Comparison of ENCODE assay signal across 22 cellular contexts in the genomic region with DNA sequence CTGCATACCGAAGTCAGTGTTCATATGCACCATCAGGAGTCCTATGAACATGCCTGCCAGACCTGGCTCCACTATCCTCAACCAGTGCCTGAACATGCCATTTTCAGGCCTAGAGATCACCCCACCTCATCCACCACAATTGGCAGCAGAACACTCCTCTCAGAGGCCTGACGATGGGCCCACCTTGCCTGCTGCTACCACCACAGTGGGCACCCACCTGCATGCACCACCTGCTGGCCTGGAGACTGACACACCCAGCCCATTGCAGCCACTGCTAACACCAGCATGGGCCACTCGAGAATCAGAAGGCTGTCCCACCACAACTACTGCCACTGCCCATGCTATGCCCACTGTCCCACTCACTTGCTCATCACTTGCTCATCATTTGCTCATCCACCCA.
DNase-seq lines count a peak whose midpoint lies in the region; ATAC-seq, FAIRE-seq and TF ChIP-seq lines count a peak whose summit lies in the region.
"Had no signal": no experiment of that assay in that cellular context is flagged by ENCODE, and none has a peak within 500 bp of the region (broad histone marks: within the 10 kb centered on the region; RNA-seq: fewer than 3 reads in every experiment).

No MANE protein-coding gene starts in this region.

- no peak overlapping the region for H4K5ac ChIP-seq in IMR-90 (ENCODE audit: low read depth, low read length)

- H3K27me3 Mint-ChIP-seq in chondrocyte (ENCODE audit: low read depth): peaks cover 23% of the 10 kb centered on the region
- H3K27me3 Mint-ChIP-seq: CD4-positive, alpha-beta memory T cell had no signal

- H2BK15ac ChIP-seq in IMR-90 (ENCODE audit: low read depth, low read length): no peak overlapping the region
- H2BK15ac ChIP-seq in mesenchymal stem cell (ENCODE audit: low read depth, poor library complexity, severe bottlenecking): no peak overlapping the region

- no peak for TF ChIP-seq POLR2A in IMR-90 (IDR thresholded peaks at IDR 0.05; ENCODE audit: low read depth, low read length)

- H4K91ac ChIP-seq in IMR-90 (ENCODE audit: insufficient read depth, low read depth, low read length): no peak overlapping the region
- H4K91ac ChIP-seq in mesenchymal stem cell (ENCODE audit: low read length): peak overlapping the region; percentile 30

- H2BK5ac ChIP-seq in IMR-90 (ENCODE audit: low read depth, low read length, poor library complexity, severe bottlenecking) (no peak overlapping the region), mesenchymal stem cell (ENCODE audit: low read depth, low read length, poor library complexity, severe bottlenecking) (no peak overlapping the region)

- CTCF ChIA-PET in IMR-90 (lab: Yijun Ruan, JAX): no interaction called here

- no peaks in the 10 kb centered on the region for H3K79me1 ChIP-seq in IMR-90 (ENCODE audit: low read depth in 1 of 2, low read length in 2 of 2)
- H3K79me1 ChIP-seq in mesenchymal stem cell (replicated peaks; ENCODE audit: low read length, poor library complexity, severe bottlenecking): no peaks in the 10 kb centered on the region

- ATAC-seq in IMR-90 (ENCODE audit: low read depth): no peak
- ATAC-seq in stimulated activated effector memory CD8-positive, alpha-beta T cell treated with anti-CD3 and anti-CD28 coated beads, Interleukin-12 subunit alpha, Interleukin-12 subunit beta, amount 100 ng/mL, for 72 hours: peak; percentile 26
- ATAC-seq: A549 had no signal

- H3K4me3 ChIP-seq in IMR-90 (ENCODE audit: insufficient read depth, low read depth, low read length) (no peak overlapping the region), mesenchymal stem cell (ENCODE audit: insufficient read depth in 1 of 2, low read depth in 1 of 2, low read length in 2 of 2) (peak overlapping the region in 1 of 2 experiments; percentile 7)
- H3K4me3 ChIP-seq: A549 had no signal

- no peak overlapping the region for H3K14ac ChIP-seq in IMR-90 (replicated peaks; ENCODE audit: low read depth, low read length)
- H3K14ac ChIP-seq in mesenchymal stem cell (ENCODE audit: low read length in 2 of 2): no peak overlapping the region

- peak overlapping the region; percentile 37 for H2AK9ac ChIP-seq in IMR-90 (replicated peaks; ENCODE audit: low read depth, low read length, poor library complexity)

- H2AFZ ChIP-seq in IMR-90 (replicated peaks; ENCODE audit: low read length, poor library complexity) (no peak overlapping the region), mesenchymal stem cell (ENCODE audit: low read depth, low read length) (no peak overlapping the region)

- no peak for FAIRE-seq in HTR-8/SVneo (lab: Jason Lieb, UNC)
- FAIRE-seq: A549, GM12892 had no signal

- no peak overlapping the region for H2BK20ac ChIP-seq in IMR-90 (ENCODE audit: low read depth, low read length)

- H3K9ac ChIP-seq in IMR-90 (ENCODE audit: low read depth, low read length) (no peak overlapping the region), mesenchymal stem cell (ENCODE audit: low read length) (no peak overlapping the region)

- H3K23ac ChIP-seq in IMR-90 (ENCODE audit: low read depth, low read length) (no peak overlapping the region), mesenchymal stem cell (ENCODE audit: low read length in 2 of 2) (no peak overlapping the region)

- WGBS in IMR-90 (ENCODE audit: extremely low coverage in 2 of 2, insufficient read length in 1 of 2), 2 experiments: 49% methylated on average over 3 of the region's 3 CpGs; no CpG with 5 or more reads in 1 of the 2 experiments
- 83% methylated on average over 3 of the region's 3 CpGs for WGBS in mesenchymal stem cell

- H3K9me1 ChIP-seq in IMR-90 (ENCODE audit: insufficient read depth, low read length): no peaks in the 10 kb centered on the region

- TF ChIP-seq CTCF in IMR-90 (conservative IDR thresholded peaks at IDR 0.05; ENCODE audit: low read depth, low read length) (no peak), chondrocyte (IDR thresholded peaks at IDR 0.05) (no peak)

- H2AK5ac ChIP-seq in IMR-90 (ENCODE audit: low read depth, low read length) (no peak overlapping the region), mesenchymal stem cell (ENCODE audit: low read length, severe bottlenecking) (no peak overlapping the region)

- H3K4ac ChIP-seq in IMR-90 (ENCODE audit: low read depth, low read length) (no peak overlapping the region), mesenchymal stem cell (ENCODE audit: low read depth in 1 of 2, low read length in 2 of 2) (no peak overlapping the region)

- H3K9me3 Mint-ChIP-seq in chondrocyte (ENCODE audit: low read depth): peaks cover 23% of the 10 kb centered on the region
- H3K9me3 Mint-ChIP-seq in stimulated activated effector memory CD8-positive, alpha-beta T cell treated with anti-CD3 and anti-CD28 coated beads, Interleukin-12 subunit alpha, Interleukin-12 subunit beta, amount 100 ng/mL, for 72 hours: peaks cover 16% of the 10 kb centered on the region

- H2BK120ac ChIP-seq in IMR-90 (ENCODE audit: low read depth, low read length) (no peak overlapping the region), mesenchymal stem cell (ENCODE audit: low read depth, low read length) (no peak overlapping the region)

- H3K4me3 Mint-ChIP-seq in chondrocyte (ENCODE audit: unreplicated experiment): no peak overlapping the region
- H3K4me3 Mint-ChIP-seq in stimulated activated effector memory CD8-positive, alpha-beta T cell treated with anti-CD3 and anti-CD28 coated beads, Interleukin-12 subunit alpha, Interleukin-12 subunit beta, amount 100 ng/mL, for 72 hours: no peak overlapping the region
- H3K4me3 Mint-ChIP-seq: CD4-positive, alpha-beta memory T cell had no signal

- H3K56ac ChIP-seq in IMR-90 (ENCODE audit: extremely low read depth, insufficient read depth, low read length): no peak overlapping the region

- in situ Hi-C loops in IMR-90 (cut with MboI; ENCODE audit: low sequenced_read_pairs): no loop called here

- H3K36me3 ChIP-seq in IMR-90 (ENCODE audit: control insufficient read depth, insufficient read depth, low read length) (no peaks in the 10 kb centered on the region), mesenchymal stem cell (ENCODE audit: control insufficient read depth in 1 of 2, insufficient read depth in 2 of 2, low read depth in 1 of 2, low read length in 2 of 2) (no peaks in the 10 kb centered on the region)

- H3K4me1 ChIP-seq in IMR-90 (ENCODE audit: control insufficient read depth, insufficient read depth, low read length): no peaks in the 10 kb centered on the region
- H3K4me1 ChIP-seq in mesenchymal stem cell (ENCODE audit: control insufficient read depth, insufficient read depth, low read depth, low read length): no peaks in the 10 kb centered on the region
- H3K4me1 ChIP-seq: A549 had no signal

- dilution Hi-C loops in IMR-90 (cut with HindIII; ENCODE audit: low sequenced_read_pairs, unreplicated experiment): no loop called here

- H3K18ac ChIP-seq in IMR-90 (ENCODE audit: low read depth, low read length): no peak overlapping the region
- no peak overlapping the region for H3K18ac ChIP-seq in mesenchymal stem cell (ENCODE audit: low read depth in 1 of 2, low read length in 2 of 2)

- H3K27ac Mint-ChIP-seq in chondrocyte (ENCODE audit: unreplicated experiment): no peak overlapping the region
- no peak overlapping the region for H3K27ac Mint-ChIP-seq in stimulated activated effector memory CD8-positive, alpha-beta T cell treated with anti-CD3 and anti-CD28 coated beads, Interleukin-12 subunit alpha, Interleukin-12 subunit beta, amount 100 ng/mL, for 72 hours

- no peaks in the 10 kb centered on the region for H3K27me3 ChIP-seq in IMR-90 (ENCODE audit: control insufficient read depth, insufficient read depth, low read length)
- H3K27me3 ChIP-seq in mesenchymal stem cell (ENCODE audit: control insufficient read depth in 1 of 2, insufficient read depth in 1 of 2, low read length in 2 of 2): no peaks in the 10 kb centered on the region

- no peak for DNase-seq in IMR-90
- peak; percentile 58 for DNase-seq in chondrocyte (ENCODE audit: low spot score)
- DNase-seq in mesenchymal stem cell: no peak
- DNase-seq in stimulated activated effector memory CD8-positive, alpha-beta T cell treated with anti-CD3 and anti-CD28 coated beads, Interleukin-12 subunit alpha, Interleukin-12 subunit beta, amount 100 ng/mL, for 72 hours (ENCODE audit: low spot score in 2 of 2): no peak
- DNase-seq in HTR-8/SVneo (ENCODE audit: insufficient read length, low spot score): no peak
- DNase-seq in AG08396 (ENCODE audit: low spot score): no peak
- no peak for DNase-seq in NCI-H1694 treated with DMSO at 0.1 percent for 48 hours (lab: John Stamatoyannopoulos, UW)
- DNase-seq in activated gamma-delta T cell treated with Interleukin-2 at 50 U/mL for 16 hours: no peak
- DNase-seq: 8988T; ACHN; C1 segment of cervical spinal cord; Calu3; CD4-positive, alpha-beta memory T cell; COR-L47; DMS53; DMS79 treated with DMSO at 0.1 percent for 48 hours; GF-D8; GOT3; H7; HCEC 1CT had no signal

- peaks cover 8% of the 10 kb centered on the region for H3K9me3 ChIP-seq in IMR-90 (ENCODE audit: control insufficient read depth, insufficient read depth, low read length)
- peaks cover 38% of the 10 kb centered on the region for H3K9me3 ChIP-seq in mesenchymal stem cell (ENCODE audit: control insufficient read depth, low read length)

- H3K27ac ChIP-seq in IMR-90 (ENCODE audit: insufficient read depth, low read length) (no peak overlapping the region), mesenchymal stem cell (ENCODE audit: low read length, poor library complexity, severe bottlenecking) (no peak overlapping the region)
- H3K27ac ChIP-seq: A549 had no signal

- TF ChIP-seq RAD21 in IMR-90 (IDR thresholded peaks at IDR 0.05; ENCODE audit: low read length): no peak

- POLR2A ChIA-PET in IMR-90 (lab: Charles Lee; ENCODE audit: unreplicated experiment): no interaction called here

- H3K4me1 Mint-ChIP-seq in chondrocyte (ENCODE audit: low read depth): no peaks in the 10 kb centered on the region
- H3K4me1 Mint-ChIP-seq in stimulated activated effector memory CD8-positive, alpha-beta T cell treated with anti-CD3 and anti-CD28 coated beads, Interleukin-12 subunit alpha, Interleukin-12 subunit beta, amount 100 ng/mL, for 72 hours: no peaks in the 10 kb centered on the region
- H3K4me1 Mint-ChIP-seq: CD4-positive, alpha-beta memory T cell had no signal

- peaks cover 7% of the 10 kb centered on the region for H3K36me3 Mint-ChIP-seq in chondrocyte (ENCODE audit: low read depth)
- no peaks in the 10 kb centered on the region for H3K36me3 Mint-ChIP-seq in stimulated activated effector memory CD8-positive, alpha-beta T cell treated with anti-CD3 and anti-CD28 coated beads, Interleukin-12 subunit alpha, Interleukin-12 subunit beta, amount 100 ng/mL, for 72 hours
- H3K36me3 Mint-ChIP-seq: CD4-positive, alpha-beta memory T cell had no signal

- no peak overlapping the region for H3K4me2 ChIP-seq in IMR-90 (ENCODE audit: low read depth, low read length)
- no peak overlapping the region for H3K4me2 ChIP-seq in mesenchymal stem cell (ENCODE audit: low read length, poor library complexity, severe bottlenecking)
- H3K4me2 ChIP-seq: A549 had no signal

- H4K20me1 ChIP-seq in IMR-90 (ENCODE audit: insufficient read depth, low read length): no peaks in the 10 kb centered on the region

- intact Hi-C loops in IMR-90 (cut with micrococcal nuclease): no loop called here

- H4K8ac ChIP-seq in IMR-90 (ENCODE audit: low read depth in 2 of 2, low read length in 2 of 2): no peak overlapping the region
- peak overlapping the region; percentile 4 for H4K8ac ChIP-seq in mesenchymal stem cell (ENCODE audit: low read length)

- H2BK12ac ChIP-seq in mesenchymal stem cell (ENCODE audit: low read length in 2 of 2): no peak overlapping the region

- BruUV-seq in IMR-90 (replicated peaks; lab: Mats Ljungman, UMichigan): no TSS peak
